17 cellular contexts compared by ENCODE assay signal in the genomic region with DNA sequence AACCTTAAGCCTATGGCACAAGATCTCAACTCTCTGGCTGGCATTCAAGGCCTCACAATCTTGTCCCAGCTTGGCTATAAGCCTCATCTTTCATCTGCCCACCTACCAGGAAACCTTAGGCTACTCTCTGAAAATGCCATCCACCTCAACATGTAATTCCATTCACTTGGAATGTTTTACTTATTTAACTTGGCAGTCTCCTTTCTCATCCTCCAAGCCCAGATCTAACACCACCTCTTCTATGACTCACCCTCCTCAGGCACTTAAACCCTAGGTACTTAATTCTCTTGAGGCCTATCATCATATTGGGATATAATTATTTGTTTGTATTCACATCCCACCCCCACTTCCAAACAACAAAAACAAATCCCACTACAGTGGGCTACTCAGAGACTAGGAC. TPM values are rescaled to one million over a fixed set of nuclear protein-coding genes. Genes with fewer than 3 reads are reported as not detected.
A peak's percentile ranks its signal among the peaks of the same experiment; 100 is the strongest.
DNase-seq lines count a peak whose midpoint lies in the region; ATAC-seq, FAIRE-seq and TF ChIP-seq lines count a peak whose summit lies in the region.
"Had no signal": no experiment of that assay in that cellular context is flagged by ENCODE, and none has a peak within 500 bp of the region (broad histone marks: within the 10 kb centered on the region; RNA-seq: fewer than 3 reads in every experiment).

No MANE protein-coding gene starts in this region.

- no peak for ATAC-seq in HG03280 (IDR thresholded peaks at IDR 0.05; ENCODE audit: unreplicated experiment)
- ATAC-seq: A549, K562 had no signal

- H3K27me3 ChIP-seq in bronchial epithelial cell (ENCODE audit: control insufficient read depth, insufficient read depth, low read length) = no peaks in the 10 kb centered on the region

- no peak overlapping the region for H3K4me3 ChIP-seq in bronchial epithelial cell (ENCODE audit: low read depth, low read length)
- H3K4me3 ChIP-seq: A549, K562 had no signal

- FAIRE-seq in bronchial epithelial cell (lab: Jason Lieb, UNC) = no peak
- FAIRE-seq: A549, K562, RCC 7860 had no signal

- no peaks in the 10 kb centered on the region for H3K36me3 ChIP-seq in bronchial epithelial cell (ENCODE audit: control insufficient read depth, insufficient read depth, low read length)

- DNase-seq in EH (ENCODE audit: low read depth) = peak; percentile 46
- DNase-seq in NCI-H226 = peak; percentile 58
- DNase-seq in bronchial epithelial cell (ENCODE audit: low read depth) = peak; percentile 59
- DNase-seq in kidney glomerular epithelial cell (lab: John Stamatoyannopoulos, UW) = peak; percentile 35
- no peak for DNase-seq in COR-L47 (lab: John Stamatoyannopoulos, UW)
- no peak for DNase-seq in NCI-H1930 (lab: John Stamatoyannopoulos, UW)
- no peak for DNase-seq in activated CD4-positive, alpha-beta T cell treated with anti-CD3 and anti-CD28 coated beads, Interleukin-2, amount 50 U/mL, for 48 hours
- DNase-seq: DMS79, GF-D8, NCI-H1092, NCI-H1694, NCI-H510A treated with DMSO at 0.1 percent for 48 hours, SHP77 treated with DMSO at 0.1 percent for 48 hours had no signal

- TF ChIP-seq CTCF in bronchial epithelial cell (IDR thresholded peaks at IDR 0.05; ENCODE audit: insufficient read depth, low read length, severe bottlenecking) = no peak

RNA-seq across cellular contexts. Expression of gene POGLUT3, which starts 15.0 kb away (rescaled TPM):
- total RNA-seq in bronchial epithelial cell = 2.9 and 5.0 TPM in 2 replicates

RNA-seq across cellular contexts. Expression of gene C11orf65, which starts 15.8 kb away (rescaled TPM):
- total RNA-seq in bronchial epithelial cell = 0.79 and 1.8 TPM in 2 replicates

Comparison
In these comparisons a context has a peak if more than half of its experiments do, and no peak if none do; other contexts are left out.
1. DNase-seq: peak in EH (single experiment), NCI-H226 (single experiment), bronchial epithelial cell (single experiment) and kidney glomerular epithelial cell (single experiment); none in COR-L47 (single experiment), NCI-H1930 (0 of 2) and activated CD4-positive, alpha-beta T cell treated with anti-CD3 and anti-CD28 coated beads, Interleukin-2, amount 50 U/mL, for 48 hours (0 of 2).